Comparison of ENCODE assay signal across 1 cellular context in genomic region chr11:61361686-61362541, GRCh38.
TF ChIP-seq lines count a peak whose summit lies in the region.

Gene CYB561A3, minus strand, starts transcription at chr11:61361882. Its CDS starts 5,169 bp downstream, at chr11:61356713.
Gene TMEM138, plus strand, starts transcription at chr11:61362374. Its CDS starts 2,017 bp downstream, at chr11:61364391.

TF ChIP-seq in H1, 55 proteins besides CTCF, POLR2A, EP300 and RAD21:
- TF ChIP-seq SIX5 (IDR thresholded peaks at IDR 0.05; ENCODE audit: low read depth, low read length) (peak; percentile 40; the same call in 1 of the 2 replicates), USF2 (IDR thresholded peaks at IDR 0.05; ENCODE audit: low read length) (no peak), CHD2 (IDR thresholded peaks at IDR 0.05; ENCODE audit: low read length) (no peak), CEBPB (IDR thresholded peaks at IDR 0.05; ENCODE audit: low read depth, low read length) (no peak), CREB1 (IDR thresholded peaks at IDR 0.05) (no peak; the same call in none of the 2 replicates), TEAD4 (IDR thresholded peaks at IDR 0.05; ENCODE audit: low read depth, low read length) (0 out of 2 replicates have a peak, but pooled peaks have one; percentile 26), HDAC2 (IDR thresholded peaks at IDR 0.05; ENCODE audit: borderline replicate concordance in 1 of 2, low read depth in 2 of 2, low read length in 2 of 2) (peak in 1 of 2 experiments; percentile 85; a peak in 1 of 4 replicates), RBBP5 (IDR thresholded peaks at IDR 0.05; ENCODE audit: borderline replicate concordance, low read depth, low read length) (peak; percentile 69; the same call in 1 of the 2 replicates), ASH2L (IDR thresholded peaks at IDR 0.05; ENCODE audit: low read length) (peak; percentile 86), POU5F1 (IDR thresholded peaks at IDR 0.05; ENCODE audit: low read depth, low read length) (no peak), KDM4A (IDR thresholded peaks at IDR 0.05; ENCODE audit: low read depth, low read length, severe bottlenecking) (peak; percentile 28), MAX (IDR thresholded peaks at IDR 0.05) (peak; percentile 76), EGR1 (IDR thresholded peaks at IDR 0.05; ENCODE audit: borderline replicate concordance, low read depth, low read length) (peak; percentile 47; the same call in 1 of the 2 replicates), BACH1 (IDR thresholded peaks at IDR 0.05; ENCODE audit: low read length) (no peak), RFX5 (IDR thresholded peaks at IDR 0.05; ENCODE audit: borderline replicate concordance, low read depth, low read length) (no peak; the same call in 1 of the 2 replicates), SRF (IDR thresholded peaks at IDR 0.05; ENCODE audit: low read depth, low read length) (no peak), SP4 (IDR thresholded peaks at IDR 0.05; ENCODE audit: low read length) (peak; percentile 82; the same call in 1 of the 2 replicates), GTF2F1 (IDR thresholded peaks at IDR 0.05; ENCODE audit: borderline replicate concordance, low read depth, low read length) (peak; percentile 63), PHF8 (conservative IDR thresholded peaks at IDR 0.05; ENCODE audit: low read depth, low read length) (peak; percentile 97), TAF1 (IDR thresholded peaks at IDR 0.05; ENCODE audit: low read depth, low read length) (peak; percentile 90), YY1 (IDR thresholded peaks at IDR 0.05; ENCODE audit: low read depth, low read length) (peak; percentile 97), HDAC6 (IDR thresholded peaks at IDR 0.05; ENCODE audit: low read depth, low read length) (no peak), TCF12 (IDR thresholded peaks at IDR 0.05; ENCODE audit: low read depth, low read length) (no peak), ATF2 (IDR thresholded peaks at IDR 0.05; ENCODE audit: low read length) (0 out of 2 replicates have a peak, but pooled peaks have one; percentile 60), FOSL1 (IDR thresholded peaks at IDR 0.05; ENCODE audit: insufficient read depth, low read depth, low read length) (no peak), BCL11A (IDR thresholded peaks at IDR 0.05; ENCODE audit: low read depth in 2 of 2, low read length in 2 of 2) (no peak), GABPA (IDR thresholded peaks at IDR 0.05; ENCODE audit: borderline replicate concordance, insufficient read depth, low read length) (peak; percentile 87; the same call in 1 of the 2 replicates), ZNF274 (IDR thresholded peaks at IDR 0.05; ENCODE audit: borderline replicate concordance, extremely low read depth, low read length) (no peak), SIN3A (conservative IDR thresholded peaks at IDR 0.05 in 1 of 2, IDR thresholded peaks at IDR 0.05 in 1 of 2; ENCODE audit: low read depth in 1 of 2, low read length in 2 of 2) (peak; percentile 71 to 96; a peak in 3 of 4 replicates), KDM1A (IDR thresholded peaks at IDR 0.05; ENCODE audit: borderline replicate concordance, low read length) (no peak), SP2 (IDR thresholded peaks at IDR 0.05; ENCODE audit: low read length) (no peak; the same call in 1 of the 2 replicates), E2F6 (IDR thresholded peaks at IDR 0.05) (peak; percentile 94), CTBP2 (IDR thresholded peaks at IDR 0.05; ENCODE audit: borderline replicate concordance, insufficient read depth, insufficient read length, low read length) (no peak), TAF7 (optimal IDR thresholded peaks at IDR 0.05; ENCODE audit: borderline replicate concordance, low read depth, low read length) (peak; percentile 80), POLR2AphosphoS5 (IDR thresholded peaks at IDR 0.05; ENCODE audit: low read depth, low read length) (peak; percentile 83), TBP (IDR thresholded peaks at IDR 0.05; ENCODE audit: low read depth, low read length) (peak; percentile 95)
TF ChIP-seq in H1: peak in this region for 20.
